In genomic region chr6:41670703-41671360, GRCh38 we compare ENCODE assay signal across 26 cellular contexts. TPM values are rescaled to one million over a fixed set of nuclear protein-coding genes. Genes with fewer than 3 reads are reported as not detected.
A peak's percentile ranks its signal among the peaks of the same experiment; 100 is the strongest.
DNase-seq lines count a peak whose midpoint lies in the region; TF ChIP-seq lines count a peak whose summit lies in the region.
"Had no signal": no experiment of that assay in that cellular context is flagged by ENCODE, and none has a peak within 500 bp of the region (broad histone marks: within the 10 kb centered on the region; RNA-seq: fewer than 3 reads in every experiment).

No MANE protein-coding gene starts in this region.

- 0 out of 2 replicates have a peak, but pooled peaks cover 4% of the 10 kb centered on the region for H3K9me3 ChIP-seq in BLaER1
- H3K9me3 ChIP-seq in transverse colon, result no peaks in the 10 kb centered on the region
- H3K9me3 ChIP-seq: A549, BE2C, Peyer's patch, SJCRH30 had no signal

- H2BK15ac ChIP-seq in mesendoderm (replicated peaks; ENCODE audit: low read depth), result no peak overlapping the region

- no peaks in the 10 kb centered on the region for H3K36me3 ChIP-seq in BLaER1
- no peaks in the 10 kb centered on the region for H3K36me3 ChIP-seq in transverse colon
- no peaks in the 10 kb centered on the region for H3K36me3 ChIP-seq in mesendoderm (ENCODE audit: control insufficient read depth, insufficient read depth, low read length)
- H3K36me3 ChIP-seq: BE2C, Peyer's patch, SJCRH30 had no signal

- in situ Hi-C loops in transverse colon (cut with MboI; ENCODE audit: low pct_ligation_motif_present in 1 of 4, low pct_unique_long_range_greater_than_20kb in 1 of 4, low sequenced_read_pairs in 3 of 4), result loop anchor here in 1 of 4 donors (10.0 kb wide), 1 partner anchor 76 kb away; no protein-coding TSS in a partner anchor

- H2BK120ac ChIP-seq in mesendoderm (ENCODE audit: low read depth, low read length), result no peak overlapping the region

- H3K4me3 Mint-ChIP-seq in brain, result peak overlapping the region in 2 of 5 experiments; percentile 2 to 14
- H3K4me3 Mint-ChIP-seq: CD4-positive, alpha-beta T cell; T-cell had no signal

- no peak overlapping the region for H3K18ac ChIP-seq in mesendoderm (ENCODE audit: low read length)

- H2BK5ac ChIP-seq in mesendoderm (ENCODE audit: low read length), result no peak overlapping the region

- H3K4me3 ChIP-seq in BLaER1 (no peak overlapping the region), transverse colon (no peak overlapping the region), mesendoderm (ENCODE audit: low read length) (no peak overlapping the region)
- H3K4me3 ChIP-seq: A549, Peyer's patch, SJCRH30 had no signal

- no peak overlapping the region for H4K8ac ChIP-seq in mesendoderm (ENCODE audit: low read depth, low read length)

- H3K4me2 ChIP-seq in BLaER1, result peak overlapping the region; percentile 79; the same call in 1 of the 2 replicates
- H3K4me2 ChIP-seq in mesendoderm (ENCODE audit: low read length), result no peak overlapping the region
- H3K4me2 ChIP-seq: A549 had no signal

- no peak overlapping the region for H3K56ac ChIP-seq in mesendoderm (ENCODE audit: low read length)

- H3K27me3 Mint-ChIP-seq in brain, result peaks cover 20% of the 10 kb centered on the region

- H4K20me1 ChIP-seq in BLaER1, result no peaks in the 10 kb centered on the region

- DNase-seq in DMS 273 (lab: John Stamatoyannopoulos, UW; ENCODE audit: unreplicated experiment) (peak; percentile 86), NCI-H2171 treated with DMSO at 0.1 percent for 48 hours (lab: John Stamatoyannopoulos, UW) (peak; percentile 71), transverse colon (no peak), mesendoderm (no peak), kidney tubule cell (ENCODE audit: low spot score) (no peak), NOMO-1 treated with dmso at 0.1 percent for 144 hours (lab: John Stamatoyannopoulos, UW; ENCODE audit: unreplicated experiment) (no peak)
- DNase-seq: BE2C; Caco-2; CD4-positive, alpha-beta T cell; DMS153; GDM1; GOT3; HCEC 1CT; Karpas-422; NCI-H1417 treated with DMSO at 0.1 percent for 48 hours; NCI-H1930; NCI-H345; NCI-H526; NK-92 treated with Interleukin-12 subunit alpha and Interleukin-12 subunit beta, amount 100 ng/mL, for 24 hours; Peyer's patch; SJCRH30; T-cell had no signal

- H3K23ac ChIP-seq in mesendoderm (ENCODE audit: low read length), result no peak overlapping the region

- no peak for TF ChIP-seq POLR2A in transverse colon (IDR thresholded peaks at IDR 0.05)

- TF ChIP-seq CTCF in brain (conservative IDR thresholded peaks at IDR 0.05), result no peak
- no peak for TF ChIP-seq CTCF in transverse colon (IDR thresholded peaks at IDR 0.05)

- no peak for TF ChIP-seq EP300 in transverse colon (IDR thresholded peaks at IDR 0.05; ENCODE audit: low read depth)

- no peaks in the 10 kb centered on the region for H3K79me1 ChIP-seq in mesendoderm (ENCODE audit: low read length)

- H3K36me3 Mint-ChIP-seq in brain, result no peaks in the 10 kb centered on the region
- H3K36me3 Mint-ChIP-seq: T-cell had no signal

- H4K5ac ChIP-seq in mesendoderm (ENCODE audit: low read length), result no peak overlapping the region

- H3K79me2 ChIP-seq in mesendoderm (ENCODE audit: control insufficient read depth, insufficient read depth, low read length), result no peaks in the 10 kb centered on the region

- WGBS in transverse colon (ENCODE audit: low coverage in 1 of 2), 2 donors, result 80% methylated on average over 4 to 9 of the region's 9 CpGs
- WGBS in mesendoderm (ENCODE audit: extremely low coverage, insufficient coverage, low lambda C conversion rate), result no CpG with 5 or more reads among the region's 9 CpGs

- H3K27me3 ChIP-seq in BLaER1 (no peaks in the 10 kb centered on the region), transverse colon (no peaks in the 10 kb centered on the region), mesendoderm (ENCODE audit: insufficient read depth, low read length, poor library complexity) (no peaks in the 10 kb centered on the region)
- H3K27me3 ChIP-seq: BE2C, Peyer's patch, SJCRH30 had no signal

- H3K9me3 Mint-ChIP-seq in brain, result peaks cover 6 to 33% (median 17%) of the 10 kb centered on the region in 5 experiments
- H3K9me3 Mint-ChIP-seq: CD4-positive, alpha-beta T cell; T-cell had no signal

- no peak overlapping the region for H2AK5ac ChIP-seq in mesendoderm (ENCODE audit: low read length)

- H3K4me1 Mint-ChIP-seq in brain, result peaks cover 46% of the 10 kb centered on the region
- H3K4me1 Mint-ChIP-seq: IgD-negative memory B cell, T-cell had no signal

- H3K27ac ChIP-seq in BLaER1 (peak overlapping the region; percentile 36; the same call in 1 of the 2 replicates), transverse colon (no peak overlapping the region), mesendoderm (ENCODE audit: low read depth, low read length) (no peak overlapping the region)
- H3K27ac ChIP-seq: A549, Peyer's patch, SJCRH30 had no signal

- H3K9ac ChIP-seq in BLaER1 (no peak overlapping the region), mesendoderm (ENCODE audit: low read length) (no peak overlapping the region)

- H3K4me1 ChIP-seq in BLaER1, result peaks cover 72% of the 10 kb centered on the region
- no peaks in the 10 kb centered on the region for H3K4me1 ChIP-seq in transverse colon
- H3K4me1 ChIP-seq in mesendoderm (ENCODE audit: control insufficient read depth, low read depth, low read length), result no peaks in the 10 kb centered on the region
- H3K4me1 ChIP-seq: A549, BE2C, Caco-2, Peyer's patch had no signal

- H3K4ac ChIP-seq in mesendoderm (ENCODE audit: low read depth, low read length), result no peak overlapping the region

- intact Hi-C loops in transverse colon (cut with DNase I; ENCODE audit: low total_unique reads), result no loop called here

- H3K27ac Mint-ChIP-seq in brain, result peak overlapping the region in 3 of 5 experiments; percentile 52 to 82 (median 79)
- H3K27ac Mint-ChIP-seq: CD4-positive, alpha-beta T cell; IgD-negative memory B cell; T-cell had no signal

RNA-seq across cellular contexts. Expression of gene MDFI, which starts 32.6 kb away (rescaled TPM):
- 3.8 TPM for polyA plus RNA-seq in brain (ENCODE audit: insufficient read depth, low read depth, low replicate concordance)
- 1 to 10 TPM in 2 of 4 donors, not detected in 2; 2.1 to 2.2 TPM for total RNA-seq in transverse colon
- polyA plus RNA-seq in mesendoderm (2013, experiment 1 of 2), result 68.1 TPM
- 63.7 TPM for polyA plus RNA-seq in mesendoderm (2013, experiment 2 of 2)
- total RNA-seq: Caco-2; CD4-positive, alpha-beta T cell; T-cell had no signal
- polyA plus RNA-seq: IgD-negative memory B cell had no signal

Comparison
In these comparisons a context has a peak if more than half of its experiments do, and no peak if none do; other contexts are left out.
1. DNase-seq: peak in DMS 273 (single experiment) and NCI-H2171 treated with DMSO at 0.1 percent for 48 hours (single experiment); none in transverse colon (single experiment), mesendoderm (single experiment), kidney tubule cell (single experiment) and NOMO-1 treated with dmso at 0.1 percent for 144 hours (single experiment).